In the genomic region with DNA sequence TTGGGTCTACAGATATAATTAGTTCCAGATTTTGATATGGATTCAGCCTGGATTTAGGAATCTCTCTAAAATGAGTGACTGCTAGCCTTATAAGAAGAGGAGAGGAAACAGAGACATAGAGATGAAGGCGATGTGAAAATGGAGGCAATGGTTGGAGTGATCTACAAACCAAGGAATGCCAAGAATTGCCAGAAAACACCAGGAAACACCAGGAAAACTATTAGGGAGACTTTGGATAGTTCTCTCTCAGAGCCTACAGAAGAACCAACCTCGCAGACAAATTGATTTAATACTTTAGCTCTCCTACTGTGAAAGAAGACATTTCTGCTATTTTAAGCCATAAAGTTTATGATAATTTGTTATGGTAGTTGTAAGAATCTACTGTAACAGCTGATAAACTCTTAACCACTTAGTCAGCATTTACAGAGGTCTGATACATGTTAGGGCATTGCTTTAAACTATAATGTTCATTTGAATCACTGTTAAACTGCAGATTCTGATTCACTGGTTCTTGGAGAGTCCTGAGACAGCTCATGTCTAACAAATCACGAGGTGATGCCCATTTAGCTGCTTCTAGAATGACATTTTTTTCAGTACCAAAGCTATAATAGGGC, we compare ENCODE assay signal across 21 cellular contexts.
"Had no signal": no experiment of that assay in that cellular context is flagged by ENCODE, and none has a peak within 500 bp of the region (broad histone marks: within the 10 kb centered on the region; RNA-seq: fewer than 3 reads in every experiment).

No MANE protein-coding gene starts in this region.

- H3K4me3 ChIP-seq: breast epithelium, gastroesophageal sphincter, heart right ventricle, lung, neural progenitor cell, sigmoid colon, thyroid gland had no signal

- H3K9me3 ChIP-seq: breast epithelium, gastroesophageal sphincter, heart right ventricle, sigmoid colon, thyroid gland had no signal

- H3K4me1 ChIP-seq: breast epithelium, gastroesophageal sphincter, heart right ventricle, thyroid gland had no signal

- H3K4me3 Mint-ChIP-seq: activated T-helper 17 cell treated with anti-CD3 and anti-CD28 coated beads, Interleukin-2, amount 50 U/mL, for 72 hours; dendritic cell treated with granulocyte-macrophage colony-stimulating factor and Interleukin-4, amounts not matched to agents 40 ng/mL and 50 ng/mL, for 4 days; effector memory CD8-positive, alpha-beta T cell; naive B cell; neural progenitor cell; stimulated activated memory B cell treated with anti-CD40 and anti-IgM and Interleukin-4, amounts not matched to agents 10 μg/mL and 1 μg/mL and 100 μg/mL, for 72 hours had no signal

- ATAC-seq: activated T-helper 17 cell treated with anti-CD3 and anti-CD28 coated beads, Interleukin-2, amount 50 U/mL, for 72 hours; effector memory CD8-positive, alpha-beta T cell; gastroesophageal sphincter; heart right ventricle; left colon; stimulated activated memory B cell treated with anti-CD40 and anti-IgM and Interleukin-4, amounts not matched to agents 10 μg/mL and 1 μg/mL and 100 μg/mL, for 72 hours had no signal

- H3K36me3 Mint-ChIP-seq: naive B cell; neural progenitor cell; stimulated activated memory B cell treated with anti-CD40 and anti-IgM and Interleukin-4, amounts not matched to agents 10 μg/mL and 1 μg/mL and 100 μg/mL, for 72 hours had no signal

- H3K27me3 Mint-ChIP-seq: activated T-helper 17 cell treated with anti-CD3 and anti-CD28 coated beads, Interleukin-2, amount 50 U/mL, for 72 hours; dendritic cell treated with granulocyte-macrophage colony-stimulating factor and Interleukin-4, amounts not matched to agents 40 ng/mL and 50 ng/mL, for 4 days; effector memory CD8-positive, alpha-beta T cell; naive B cell; stimulated activated memory B cell treated with anti-CD40 and anti-IgM and Interleukin-4, amounts not matched to agents 10 μg/mL and 1 μg/mL and 100 μg/mL, for 72 hours had no signal

- H3K9me3 Mint-ChIP-seq: neural progenitor cell had no signal

- H3K27me3 ChIP-seq: breast epithelium, gastroesophageal sphincter, heart right ventricle, neural progenitor cell, sigmoid colon, thyroid gland had no signal

- H3K27ac Mint-ChIP-seq: activated T-helper 17 cell treated with anti-CD3 and anti-CD28 coated beads, Interleukin-2, amount 50 U/mL, for 72 hours; dendritic cell treated with granulocyte-macrophage colony-stimulating factor and Interleukin-4, amounts not matched to agents 40 ng/mL and 50 ng/mL, for 4 days; effector memory CD8-positive, alpha-beta T cell; naive B cell; neural progenitor cell; stimulated activated memory B cell treated with anti-CD40 and anti-IgM and Interleukin-4, amounts not matched to agents 10 μg/mL and 1 μg/mL and 100 μg/mL, for 72 hours had no signal

- H3K4me1 Mint-ChIP-seq: activated T-helper 17 cell treated with anti-CD3 and anti-CD28 coated beads, Interleukin-2, amount 50 U/mL, for 72 hours; naive B cell; neural progenitor cell; stimulated activated memory B cell treated with anti-CD40 and anti-IgM and Interleukin-4, amounts not matched to agents 10 μg/mL and 1 μg/mL and 100 μg/mL, for 72 hours had no signal

- DNase-seq: activated CD4-positive, alpha-beta T cell treated with anti-CD3 and anti-CD28 coated beads for 1 hour; activated CD4-positive, alpha-beta T cell treated with anti-CD3 and anti-CD28 coated beads, Interleukin-2, amount 50 U/mL, for 4 hours; activated naive CD4-positive, alpha-beta T cell treated with Interleukin-2 at 50 U/mL for 16 hours; aorta; effector memory CD8-positive, alpha-beta T cell; erythroblast; heart right ventricle; left colon; naive B cell; sigmoid colon; stimulated activated CD4-positive, alpha-beta T cell treated with anti-CD3 and anti-CD28 coated beads, Interleukin-12 subunit alpha, Interleukin-12 subunit beta, amount 100 ng/mL, for 4 hours; stimulated activated CD4-positive, alpha-beta T cell treated with anti-CD3 and anti-CD28 coated beads, Interleukin-2, amount 100 ng/mL, for 48 hours; T-helper 9 cell; thyroid gland had no signal

- H3K27ac ChIP-seq: breast epithelium, gastroesophageal sphincter, heart right ventricle, neural progenitor cell, sigmoid colon, thyroid gland had no signal

- H3K36me3 ChIP-seq: breast epithelium, gastroesophageal sphincter, heart right ventricle, neural progenitor cell, sigmoid colon, thyroid gland had no signal
